19 cellular contexts compared by ENCODE assay signal in genomic region chr12:14471497-14471896, GRCh38.
DNase-seq lines count a peak whose midpoint lies in the region; ATAC-seq, FAIRE-seq and TF ChIP-seq lines count a peak whose summit lies in the region.
"Had no signal": no experiment of that assay in that cellular context is flagged by ENCODE, and none has a peak within 500 bp of the region (broad histone marks: within the 10 kb centered on the region; RNA-seq: fewer than 3 reads in every experiment).

No MANE protein-coding gene starts in this region.

- peak; percentile 72 for FAIRE-seq in urothelium cell line (lab: Jason Lieb, UNC)
- FAIRE-seq: A549, HTR-8/SVneo had no signal

- ATAC-seq in natural killer cell (no peak), GM21367 (IDR thresholded peaks at IDR 0.05; ENCODE audit: unreplicated experiment) (no peak)
- ATAC-seq: A549 had no signal

- no peak overlapping the region for H3K4me3 Mint-ChIP-seq in activated CD4-positive, alpha-beta T cell treated with anti-CD3 and anti-CD28 coated beads, Interleukin-2, amount 10 ng/mL, durations not matched to agents 7 days and 5 days
- no peak overlapping the region for H3K4me3 Mint-ChIP-seq in natural killer cell
- H3K4me3 Mint-ChIP-seq: CD4-positive, alpha-beta T cell had no signal

- no peak for DNase-seq in activated CD4-positive, alpha-beta T cell treated with anti-CD3 and anti-CD28 coated beads, Interleukin-2, amount 10 ng/mL, durations not matched to agents 7 days and 5 days
- DNase-seq in activated CD4-positive, alpha-beta T cell treated with anti-CD3 and anti-CD28 coated beads for 4 hours = no peak
- peak; percentile 12 for DNase-seq in stimulated activated CD4-positive, alpha-beta T cell treated with anti-CD3 and anti-CD28 coated beads, Interleukin-15, amount 100 ng/mL, for 24 hours
- DNase-seq in stimulated activated CD4-positive, alpha-beta T cell treated with anti-CD3 and anti-CD28 coated beads, Interleukin-12 subunit alpha, Interleukin-12 subunit beta, amount 100 ng/mL, for 4 hours = no peak
- no peak for DNase-seq in natural killer cell
- DNase-seq in urothelium cell line (ENCODE audit: low spot score) = no peak
- DNase-seq in GM19238 (ENCODE audit: insufficient read length, low spot score) = no peak
- DNase-seq: CD4-positive, alpha-beta T cell; GF-D8; IMR-90; NCI-H1417 treated with DMSO at 0.1 percent for 48 hours; NCI-H187 treated with DMSO at 0.1 percent for 48 hours; NCI-H2227 treated with DMSO at 0.1 percent for 48 hours; NCI-H510A treated with DMSO at 0.1 percent for 48 hours; NCI-H774; OCI-M1 had no signal

- H3K36me3 Mint-ChIP-seq in activated CD4-positive, alpha-beta T cell treated with anti-CD3 and anti-CD28 coated beads, Interleukin-2, amount 10 ng/mL, durations not matched to agents 7 days and 5 days (ENCODE audit: low read depth) = peaks cover 84% of the 10 kb centered on the region
- peaks cover 62% of the 10 kb centered on the region for H3K36me3 Mint-ChIP-seq in natural killer cell

- H3K9me3 Mint-ChIP-seq in activated CD4-positive, alpha-beta T cell treated with anti-CD3 and anti-CD28 coated beads, Interleukin-2, amount 10 ng/mL, durations not matched to agents 7 days and 5 days = peaks cover 38% of the 10 kb centered on the region
- peaks cover 4 to 20% of the 10 kb centered on the region in 2 donors for H3K9me3 Mint-ChIP-seq in natural killer cell

- intact Hi-C loops in natural killer cell (cut with micrococcal nuclease) = no loop called here

- no peaks in the 10 kb centered on the region for H3K27me3 Mint-ChIP-seq in activated CD4-positive, alpha-beta T cell treated with anti-CD3 and anti-CD28 coated beads, Interleukin-2, amount 10 ng/mL, durations not matched to agents 7 days and 5 days
- H3K27me3 Mint-ChIP-seq in natural killer cell (ENCODE audit: low read depth in 2 of 2) = no peaks in the 10 kb centered on the region
- H3K27me3 Mint-ChIP-seq: CD4-positive, alpha-beta T cell had no signal

- POLR2A ChIA-PET in activated CD4-positive, alpha-beta T cell treated with anti-CD3 and anti-CD28 coated beads, Interleukin-2, amount 10 ng/mL, durations not matched to agents 7 days and 5 days (lab: Charles Lee) = no interaction called here

- TF ChIP-seq CTCF in natural killer cell (IDR thresholded peaks at IDR 0.05) = no peak

- CTCF ChIA-PET in activated CD4-positive, alpha-beta T cell treated with anti-CD3 and anti-CD28 coated beads, Interleukin-2, amount 10 ng/mL, durations not matched to agents 7 days and 5 days (lab: Charles Lee) = no interaction called here

- peaks cover 2% of the 10 kb centered on the region for H3K4me1 Mint-ChIP-seq in activated CD4-positive, alpha-beta T cell treated with anti-CD3 and anti-CD28 coated beads, Interleukin-2, amount 10 ng/mL, durations not matched to agents 7 days and 5 days
- H3K4me1 Mint-ChIP-seq in natural killer cell = peaks cover 18 to 27% of the 10 kb centered on the region in 2 donors

- peak overlapping the region; percentile 41 for H3K27ac Mint-ChIP-seq in activated CD4-positive, alpha-beta T cell treated with anti-CD3 and anti-CD28 coated beads, Interleukin-2, amount 10 ng/mL, durations not matched to agents 7 days and 5 days
- peak overlapping the region; percentile 56 to 57 for H3K27ac Mint-ChIP-seq in natural killer cell
- H3K27ac Mint-ChIP-seq: CD4-positive, alpha-beta T cell had no signal
